ENCODE assay signal across 16 cellular contexts in the genomic region with DNA sequence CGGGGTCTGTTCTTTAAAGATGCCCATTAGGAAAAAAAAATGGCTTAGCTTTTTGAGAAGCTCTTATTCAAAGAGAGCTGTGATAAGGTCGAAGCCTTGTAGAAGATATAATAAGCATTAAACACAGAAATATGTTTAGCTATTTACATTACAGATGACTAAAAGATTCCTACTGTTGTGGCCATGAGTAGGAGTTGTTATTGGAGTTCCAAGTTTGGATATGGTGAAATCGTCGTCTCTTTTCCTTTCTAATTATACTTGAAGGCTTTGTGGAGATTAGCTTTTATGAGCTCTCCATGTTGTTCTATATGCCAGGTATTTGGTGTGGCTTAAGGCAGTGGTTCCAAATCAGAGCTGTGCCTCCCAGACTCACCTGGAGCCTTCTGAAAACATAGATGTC.
A peak's percentile ranks its signal among the peaks of the same experiment; 100 is the strongest.
DNase-seq lines count a peak whose midpoint lies in the region; ATAC-seq and TF ChIP-seq lines count a peak whose summit lies in the region.
"Had no signal": no experiment of that assay in that cellular context is flagged by ENCODE, and none has a peak within 500 bp of the region (broad histone marks: within the 10 kb centered on the region; RNA-seq: fewer than 3 reads in every experiment).

No MANE protein-coding gene starts in this region.

- no peak for ATAC-seq in heart right ventricle
- ATAC-seq in GM19463 (IDR thresholded peaks at IDR 0.05; ENCODE audit: unreplicated experiment) = no peak
- ATAC-seq in GM18909 (IDR thresholded peaks at IDR 0.05; ENCODE audit: poor library complexity, unreplicated experiment) = no peak
- ATAC-seq: HepG2 had no signal

- TF ChIP-seq CTCF in cardiac muscle cell (IDR thresholded peaks at IDR 0.05; ENCODE audit: low read depth, low read length) (no peak), heart right ventricle (IDR thresholded peaks at IDR 0.05) (no peak), brain microvascular endothelial cell (IDR thresholded peaks at IDR 0.05; ENCODE audit: low read depth, low read length, missing control alignments) (no peak), hepatocyte (IDR thresholded peaks at IDR 0.05; ENCODE audit: poor library complexity) (no peak)

- H3K36me3 ChIP-seq in cardiac muscle cell = peaks cover 11% of the 10 kb centered on the region
- H3K36me3 ChIP-seq in heart right ventricle = peaks cover 0 to 64% (median 6%) of the 10 kb centered on the region in 9 donors
- peaks cover 23% of the 10 kb centered on the region for H3K36me3 ChIP-seq in brain microvascular endothelial cell (replicated peaks)
- H3K36me3 ChIP-seq in hepatocyte (replicated peaks; ENCODE audit: insufficient read depth, low read depth) = no peaks in the 10 kb centered on the region
- peaks cover 7 to 12% of the 10 kb centered on the region in 2 donors for H3K36me3 ChIP-seq in stomach smooth muscle (ENCODE audit: control insufficient read depth in 2 of 2, insufficient read depth in 2 of 2, low read length in 2 of 2)

- no peaks in the 10 kb centered on the region for H4K20me1 ChIP-seq in hepatocyte (ENCODE audit: insufficient read depth, poor library complexity, severe bottlenecking)

- intact Hi-C loops in heart right ventricle (cut with DNase I) = loop anchor here in 4 of 10 donors (5.0 to 10.0 kb wide), 3 partner anchors 81 to 144 kb away; a partner anchor contains a TSS

- H3K9me2 ChIP-seq in hepatocyte (replicated peaks; ENCODE audit: insufficient read depth) = no peaks in the 10 kb centered on the region

- no peak overlapping the region for H3K4me2 ChIP-seq in hepatocyte

- DNase-seq in cardiac muscle cell (ENCODE audit: low read depth in 1 of 2, low spot score in 1 of 2) (no peak), heart right ventricle (no peak), brain microvascular endothelial cell (no peak), hepatocyte (ENCODE audit: low spot score) (no peak), NOMO-1 treated with DMSO at 0.1 percent for 48 hours (lab: John Stamatoyannopoulos, UW; ENCODE audit: unreplicated experiment) (no peak)
- DNase-seq: C1 segment of cervical spinal cord, NCI-H1417, NCI-H2029, NCI-H510A, NCI-H82, SHP77 treated with DMSO at 0.1 percent for 48 hours had no signal

- H2AFZ ChIP-seq in hepatocyte = no peak overlapping the region

- H3K27ac ChIP-seq in cardiac muscle cell (peak overlapping the region; percentile 51), heart right ventricle (peak overlapping the region in 2 of 10 donors; percentile 27 to 54), brain microvascular endothelial cell (peak overlapping the region; percentile 24), hepatocyte (peak overlapping the region; percentile 43), stomach smooth muscle (ENCODE audit: low read length) (peak overlapping the region; percentile 42)
- H3K27ac ChIP-seq: 22Rv1 had no signal

- H3K27me3 ChIP-seq in cardiac muscle cell = no peaks in the 10 kb centered on the region
- no peaks in the 10 kb centered on the region for H3K27me3 ChIP-seq in heart right ventricle
- H3K27me3 ChIP-seq in brain microvascular endothelial cell (replicated peaks) = no peaks in the 10 kb centered on the region
- no peaks in the 10 kb centered on the region for H3K27me3 ChIP-seq in hepatocyte
- H3K27me3 ChIP-seq in stomach smooth muscle (ENCODE audit: control insufficient read depth in 1 of 2, insufficient read depth in 2 of 2, low read length in 2 of 2) = no peaks in the 10 kb centered on the region

- H3K4me1 ChIP-seq in cardiac muscle cell (ENCODE audit: low read depth) (peaks cover 33% of the 10 kb centered on the region), heart right ventricle (peaks cover 0 to 75% (median 52%) of the 10 kb centered on the region in 9 donors), hepatocyte (ENCODE audit: insufficient read depth) (peaks cover 14% of the 10 kb centered on the region), stomach smooth muscle (ENCODE audit: control insufficient read depth, insufficient read depth, low read length) (peaks cover 39% of the 10 kb centered on the region)

- H3K4me3 ChIP-seq in cardiac muscle cell (no peak overlapping the region), heart right ventricle (no peak overlapping the region), brain microvascular endothelial cell (ENCODE audit: low read depth, low read length) (no peak overlapping the region), hepatocyte (no peak overlapping the region), stomach smooth muscle (ENCODE audit: low read length in 2 of 2) (no peak overlapping the region)

- 56 to 63% methylated on average over 4 of the region's 4 CpGs for WGBS in heart right ventricle, 2 donors
- WGBS in hepatocyte (ENCODE audit: low lambda C conversion rate, missing lambda C conversion rate) = 65% methylated on average over 4 of the region's 4 CpGs

- H3K79me2 ChIP-seq in hepatocyte = peaks cover 66% of the 10 kb centered on the region

- no peak overlapping the region for H3K9ac ChIP-seq in stomach smooth muscle (ENCODE audit: low read length in 2 of 2)

- in situ Hi-C loops in brain microvascular endothelial cell (cut with HindIII; ENCODE audit: low pct_ligation_motif_present, low sequenced_read_pairs) = no loop called here

- H3K9me3 ChIP-seq in cardiac muscle cell (ENCODE audit: low read depth) (no peaks in the 10 kb centered on the region), heart right ventricle (no peaks in the 10 kb centered on the region), hepatocyte (ENCODE audit: low read depth) (no peaks in the 10 kb centered on the region), stomach smooth muscle (ENCODE audit: control insufficient read depth in 2 of 2, low read length in 2 of 2) (no peaks in the 10 kb centered on the region)
